Comparison of ENCODE assay signal across 22 cellular contexts in genomic region chr6:2784930-2785329, GRCh38.
"Had no signal": no experiment of that assay in that cellular context is flagged by ENCODE, and none has a peak within 500 bp of the region (broad histone marks: within the 10 kb centered on the region; RNA-seq: fewer than 3 reads in every experiment).

No MANE protein-coding gene starts in this region.

- H3K4me3 Mint-ChIP-seq: endodermal cell, natural killer cell, neural progenitor cell had no signal

- ATAC-seq: heart right ventricle; mucosa of descending colon; stimulated activated naive CD8-positive, alpha-beta T cell treated with anti-CD3 and anti-CD28 coated beads, Interleukin-15, Interleukin-2, amounts not matched to agents 100 U/mL and 50 U/mL, for 24 hours had no signal

- DNase-seq: effector CD4-positive, alpha-beta T cell; endodermal cell; heart right ventricle; hypothalamus; kidney glomerular epithelial cell; mammary epithelial cell; mucosa of descending colon; natural killer cell; nucleus accumbens; ovary; sigmoid colon; stimulated activated naive CD8-positive, alpha-beta T cell treated with anti-CD3 and anti-CD28 coated beads, Interleukin-15, Interleukin-2, amounts not matched to agents 100 U/mL and 50 U/mL, for 24 hours; thyroid gland; upper lobe of left lung; uterus had no signal

- H3K9ac ChIP-seq: neural progenitor cell had no signal

- H3K27me3 ChIP-seq: heart right ventricle, neural progenitor cell, ovary, sigmoid colon, suprapubic skin, thyroid gland, upper lobe of left lung, uterus had no signal

- H3K4me1 ChIP-seq: prostate gland, suprapubic skin, uterus had no signal

- FAIRE-seq: frontal cortex, islet of Langerhans had no signal

- H3K27ac Mint-ChIP-seq: endodermal cell had no signal

- H3K4me2 ChIP-seq: neural progenitor cell had no signal

- H3K9me3 Mint-ChIP-seq: endodermal cell, natural killer cell, neural progenitor cell had no signal

- H3K4me3 ChIP-seq: coronary artery, heart right ventricle, mucosa of descending colon, neural progenitor cell, ovary, prostate gland, sigmoid colon, skin epidermis, suprapubic skin, thyroid gland, upper lobe of left lung, uterus had no signal

- H3K27ac ChIP-seq: coronary artery, heart right ventricle, neural progenitor cell, ovary, prostate gland, sigmoid colon, skin epidermis, suprapubic skin, uterus had no signal

- H3K9me3 ChIP-seq: heart right ventricle, mucosa of descending colon, ovary, prostate gland, sigmoid colon, suprapubic skin, thyroid gland, upper lobe of left lung, uterus had no signal

- H2AFZ ChIP-seq: neural progenitor cell had no signal

- H3K36me3 Mint-ChIP-seq: natural killer cell had no signal

- H3K4me1 Mint-ChIP-seq: endodermal cell had no signal

- H3K36me3 ChIP-seq: neural progenitor cell, ovary, prostate gland, uterus had no signal
